Comparison of ENCODE assay signal across 17 cellular contexts in genomic region chr11:118310271-118310670, GRCh38. TPM values are rescaled to one million over a fixed set of nuclear protein-coding genes. Genes with fewer than 3 reads are reported as not detected.
DNase-seq lines count a peak whose midpoint lies in the region; ATAC-seq lines count a peak whose summit lies in the region.
"Had no signal": no experiment of that assay in that cellular context is flagged by ENCODE, and none has a peak within 500 bp of the region (broad histone marks: within the 10 kb centered on the region; RNA-seq: fewer than 3 reads in every experiment).

No MANE protein-coding gene starts in this region.

- H3K36me3 Mint-ChIP-seq in activated CD4-positive, alpha-beta T cell treated with anti-CD3 and anti-CD28 coated beads, Interleukin-2, amount 10 ng/mL, durations not matched to agents 7 days and 5 days (ENCODE audit: low read depth), result peaks cover 90% of the 10 kb centered on the region
- H3K36me3 Mint-ChIP-seq in CD4-positive, alpha-beta memory T cell, result peaks cover 77 to 88% of the 10 kb centered on the region in 2 donors
- H3K36me3 Mint-ChIP-seq in activated CD4-positive, alpha-beta memory T cell treated with anti-CD3 and anti-CD28 coated beads for 36 hours, result peaks cover 83% of the 10 kb centered on the region
- H3K36me3 Mint-ChIP-seq in activated naive CD8-positive, alpha-beta T cell treated with anti-CD3 and anti-CD28 coated beads, Interleukin-2, amount 50 U/mL, for 24 hours (ENCODE audit: low read depth), result peaks cover 82% of the 10 kb centered on the region

- no peak overlapping the region for H3K4me3 ChIP-seq in CD4-positive, alpha-beta memory T cell (ENCODE audit: low read length in 2 of 2)
- H3K4me3 ChIP-seq: A549, GM23338 had no signal

- no peaks in the 10 kb centered on the region for H3K27me3 ChIP-seq in CD4-positive, alpha-beta memory T cell (ENCODE audit: insufficient read depth, low read length)

- H3K4me1 ChIP-seq in CD4-positive, alpha-beta memory T cell (ENCODE audit: insufficient read depth, low read length), result peaks cover 86% of the 10 kb centered on the region

- H3K27ac ChIP-seq in CD4-positive, alpha-beta memory T cell (ENCODE audit: low read depth, low read length), result no peak overlapping the region
- H3K27ac ChIP-seq: A549, C4-2B had no signal

- H3K36me3 ChIP-seq in CD4-positive, alpha-beta memory T cell (ENCODE audit: insufficient read depth, low read length), result peaks cover 49% of the 10 kb centered on the region

- DNase-seq in activated CD4-positive, alpha-beta T cell treated with anti-CD3 and anti-CD28 coated beads, Interleukin-2, amount 10 ng/mL, durations not matched to agents 7 days and 5 days, result no peak
- no peak for DNase-seq in activated CD4-positive, alpha-beta T cell treated with anti-CD3 and anti-CD28 coated beads, Interleukin-2, amount 50 U/mL, for 4 hours
- no peak for DNase-seq in CD4-positive, alpha-beta memory T cell
- no peak for DNase-seq in activated CD4-positive, alpha-beta memory T cell treated with anti-CD3 and anti-CD28 coated beads for 36 hours
- no peak for DNase-seq in activated naive CD8-positive, alpha-beta T cell treated with anti-CD3 and anti-CD28 coated beads, Interleukin-2, amount 50 U/mL, for 24 hours
- DNase-seq in DMS153 treated with DMSO at 0.1 percent for 48 hours (lab: John Stamatoyannopoulos, UW; ENCODE audit: unreplicated experiment), result no peak
- DNase-seq: KG1, NCI-H1092 treated with DMSO at 0.1 percent for 48 hours, NCI-H1694 treated with DMSO at 0.1 percent for 48 hours, NCI-H446 treated with DMSO at 0.1 percent for 48 hours, NCI-H748 treated with DMSO at 0.1 percent for 48 hours had no signal

- no peaks in the 10 kb centered on the region for H3K9me3 ChIP-seq in CD4-positive, alpha-beta memory T cell (ENCODE audit: control insufficient read depth in 1 of 2, low read length in 2 of 2)
- H3K9me3 ChIP-seq: A549 had no signal

- H3K27me3 Mint-ChIP-seq in activated CD4-positive, alpha-beta T cell treated with anti-CD3 and anti-CD28 coated beads, Interleukin-2, amount 10 ng/mL, durations not matched to agents 7 days and 5 days, result no peaks in the 10 kb centered on the region
- H3K27me3 Mint-ChIP-seq in CD4-positive, alpha-beta memory T cell, result no peaks in the 10 kb centered on the region
- no peaks in the 10 kb centered on the region for H3K27me3 Mint-ChIP-seq in activated CD4-positive, alpha-beta memory T cell treated with anti-CD3 and anti-CD28 coated beads for 36 hours
- H3K27me3 Mint-ChIP-seq in activated naive CD8-positive, alpha-beta T cell treated with anti-CD3 and anti-CD28 coated beads, Interleukin-2, amount 50 U/mL, for 24 hours, result no peaks in the 10 kb centered on the region

- no peak for ATAC-seq in activated naive CD8-positive, alpha-beta T cell treated with anti-CD3 and anti-CD28 coated beads, Interleukin-2, amount 50 U/mL, for 24 hours
- ATAC-seq in HG02970 (IDR thresholded peaks at IDR 0.05; ENCODE audit: low FRiP score, unreplicated experiment) (no peak), GM21515 (IDR thresholded peaks at IDR 0.05; ENCODE audit: unreplicated experiment) (no peak)
- ATAC-seq: A549, GM23338 had no signal

- intact Hi-C loops in CD4-positive, alpha-beta memory T cell (cut with micrococcal nuclease), result no loop called here
- intact Hi-C loops in activated CD4-positive, alpha-beta memory T cell treated with anti-CD3 and anti-CD28 coated beads for 36 hours (cut with micrococcal nuclease), result no loop called here

- CTCF ChIA-PET in activated CD4-positive, alpha-beta T cell treated with anti-CD3 and anti-CD28 coated beads, Interleukin-2, amount 10 ng/mL, durations not matched to agents 7 days and 5 days (lab: Charles Lee), result interaction anchor here (0.6 to 2.9 kb wide), 2 partner anchors 10 to 22 kb away, joined by 5 to 19 read pairs; no protein-coding TSS in a partner anchor
- CTCF ChIA-PET in CD4-positive, alpha-beta memory T cell (lab: Charles Lee; ENCODE audit: partially characterized antibody), result interaction anchor here (0.8 to 6.9 kb wide), 3 partner anchors 9 to 112 kb away, joined by 3 to 43 read pairs (median 8); no protein-coding TSS in a partner anchor
- CTCF ChIA-PET in activated CD4-positive, alpha-beta memory T cell treated with anti-CD3 and anti-CD28 coated beads for 36 hours (lab: Charles Lee), result interaction anchor here (1.2 to 8.8 kb wide), 3 partner anchors 15 to 49 kb away, joined by 3 to 67 read pairs (median 5); no protein-coding TSS in a partner anchor

- H3K27ac Mint-ChIP-seq in activated CD4-positive, alpha-beta T cell treated with anti-CD3 and anti-CD28 coated beads, Interleukin-2, amount 10 ng/mL, durations not matched to agents 7 days and 5 days, result peak overlapping the region; percentile 11
- H3K27ac Mint-ChIP-seq in CD4-positive, alpha-beta memory T cell, result peak overlapping the region; percentile 19 to 98 (median 89)
- H3K27ac Mint-ChIP-seq in activated CD4-positive, alpha-beta memory T cell treated with anti-CD3 and anti-CD28 coated beads for 36 hours, result peak overlapping the region; percentile 79
- H3K27ac Mint-ChIP-seq in activated naive CD8-positive, alpha-beta T cell treated with anti-CD3 and anti-CD28 coated beads, Interleukin-2, amount 50 U/mL, for 24 hours, result peak overlapping the region; percentile 90
- H3K27ac Mint-ChIP-seq: GM23338 had no signal

- H3K4me3 Mint-ChIP-seq in activated CD4-positive, alpha-beta T cell treated with anti-CD3 and anti-CD28 coated beads, Interleukin-2, amount 10 ng/mL, durations not matched to agents 7 days and 5 days, result no peak overlapping the region
- H3K4me3 Mint-ChIP-seq in CD4-positive, alpha-beta memory T cell, result peak overlapping the region in 6 of 8 donors; percentile 31 to 75 (median 43)
- H3K4me3 Mint-ChIP-seq in activated CD4-positive, alpha-beta memory T cell treated with anti-CD3 and anti-CD28 coated beads for 36 hours, result no peak overlapping the region
- peak overlapping the region; percentile 70 for H3K4me3 Mint-ChIP-seq in activated naive CD8-positive, alpha-beta T cell treated with anti-CD3 and anti-CD28 coated beads, Interleukin-2, amount 50 U/mL, for 24 hours
- H3K4me3 Mint-ChIP-seq: GM23338 had no signal

- H3K4me1 Mint-ChIP-seq in activated CD4-positive, alpha-beta T cell treated with anti-CD3 and anti-CD28 coated beads, Interleukin-2, amount 10 ng/mL, durations not matched to agents 7 days and 5 days, result peaks cover 87% of the 10 kb centered on the region
- H3K4me1 Mint-ChIP-seq in CD4-positive, alpha-beta memory T cell, result peaks cover 53 to 93% (median 79%) of the 10 kb centered on the region in 4 donors
- H3K4me1 Mint-ChIP-seq in activated CD4-positive, alpha-beta memory T cell treated with anti-CD3 and anti-CD28 coated beads for 36 hours (ENCODE audit: low read depth), result peaks cover 82% of the 10 kb centered on the region
- H3K4me1 Mint-ChIP-seq in activated naive CD8-positive, alpha-beta T cell treated with anti-CD3 and anti-CD28 coated beads, Interleukin-2, amount 50 U/mL, for 24 hours, result peaks cover 85% of the 10 kb centered on the region

- no peaks in the 10 kb centered on the region for H3K9me3 Mint-ChIP-seq in activated CD4-positive, alpha-beta T cell treated with anti-CD3 and anti-CD28 coated beads, Interleukin-2, amount 10 ng/mL, durations not matched to agents 7 days and 5 days
- peaks cover 0 to 3% (median 0%) of the 10 kb centered on the region in 8 donors for H3K9me3 Mint-ChIP-seq in CD4-positive, alpha-beta memory T cell
- H3K9me3 Mint-ChIP-seq in activated CD4-positive, alpha-beta memory T cell treated with anti-CD3 and anti-CD28 coated beads for 36 hours, result peaks cover 3% of the 10 kb centered on the region
- H3K9me3 Mint-ChIP-seq in activated naive CD8-positive, alpha-beta T cell treated with anti-CD3 and anti-CD28 coated beads, Interleukin-2, amount 50 U/mL, for 24 hours, result no peaks in the 10 kb centered on the region
- H3K9me3 Mint-ChIP-seq: GM23338 had no signal

- POLR2A ChIA-PET in activated CD4-positive, alpha-beta T cell treated with anti-CD3 and anti-CD28 coated beads, Interleukin-2, amount 10 ng/mL, durations not matched to agents 7 days and 5 days (lab: Charles Lee), result no interaction called here
- POLR2A ChIA-PET in CD4-positive, alpha-beta memory T cell (lab: Charles Lee; ENCODE audit: partially characterized antibody), result interaction anchor here (1.2 to 2.0 kb wide), 3 partner anchors 15 to 112 kb away, joined by 4 to 7 read pairs (median 5); partner anchors contain the start of gene UBE4A
- POLR2A ChIA-PET in activated CD4-positive, alpha-beta memory T cell treated with anti-CD3 and anti-CD28 coated beads for 36 hours (lab: Charles Lee), result no interaction called here

RNA-seq across cellular contexts. Expression of gene CD3E, which starts 5.7 kb away (rescaled TPM):
- 100 to 1,000 TPM; 680 to 841 TPM for total RNA-seq in activated CD4-positive, alpha-beta T cell treated with anti-CD3 and anti-CD28 coated beads, Interleukin-2, amount 10 ng/mL, durations not matched to agents 7 days and 5 days
- total RNA-seq in CD4-positive, alpha-beta memory T cell, result 100 to 1,000 TPM; 581 to 618 TPM
- 100 to 1,000 TPM; 627 to 999 TPM for polyA plus RNA-seq in CD4-positive, alpha-beta memory T cell
- 100 to 1,000 TPM; 476 to 488 TPM for total RNA-seq in activated CD4-positive, alpha-beta memory T cell treated with anti-CD3 and anti-CD28 coated beads for 36 hours
- total RNA-seq: GM23338, MCF 10A had no signal
- polyA plus RNA-seq: A549, GM23338 had no signal

RNA-seq across cellular contexts. Expression of gene CD3D, which starts 32.2 kb away (rescaled TPM):
- total RNA-seq in activated CD4-positive, alpha-beta T cell treated with anti-CD3 and anti-CD28 coated beads, Interleukin-2, amount 10 ng/mL, durations not matched to agents 7 days and 5 days, result 100 to 1,000 TPM; 489 to 557 TPM
- total RNA-seq in CD4-positive, alpha-beta memory T cell, result 100 to 1,000 TPM; 338 to 343 TPM
- polyA plus RNA-seq in CD4-positive, alpha-beta memory T cell, result 1,000 to 10,000 TPM in 1 of 2 donors, 100 to 1,000 TPM in 1; 993 to 1,046 TPM
- total RNA-seq in activated CD4-positive, alpha-beta memory T cell treated with anti-CD3 and anti-CD28 coated beads for 36 hours, result 100 to 1,000 TPM; 321 to 346 TPM
- total RNA-seq: GM23338, MCF 10A had no signal
- polyA plus RNA-seq: A549, GM23338 had no signal

RNA-seq across cellular contexts. Expression of gene CD3G, which starts 33.9 kb away (rescaled TPM):
- 100 to 1,000 TPM; 264 to 268 TPM for total RNA-seq in activated CD4-positive, alpha-beta T cell treated with anti-CD3 and anti-CD28 coated beads, Interleukin-2, amount 10 ng/mL, durations not matched to agents 7 days and 5 days
- total RNA-seq in CD4-positive, alpha-beta memory T cell, result 100 to 1,000 TPM; 191 to 205 TPM
- 100 to 1,000 TPM; 131 to 417 TPM for polyA plus RNA-seq in CD4-positive, alpha-beta memory T cell
- 100 to 1,000 TPM; 137 to 138 TPM for total RNA-seq in activated CD4-positive, alpha-beta memory T cell treated with anti-CD3 and anti-CD28 coated beads for 36 hours
- total RNA-seq: GM23338, MCF 10A had no signal
- polyA plus RNA-seq: A549, GM23338 had no signal

RNA-seq across cellular contexts. Expression of gene MPZL2, which starts 46.2 kb away (rescaled TPM):
- 1 to 10 TPM; 5.5 to 6.0 TPM for total RNA-seq in activated CD4-positive, alpha-beta T cell treated with anti-CD3 and anti-CD28 coated beads, Interleukin-2, amount 10 ng/mL, durations not matched to agents 7 days and 5 days
- total RNA-seq in CD4-positive, alpha-beta memory T cell, result 1 to 10 TPM; 2.9 to 3.7 TPM
- 1 to 10 TPM in 1 of 2 donors, under 1 TPM in 1; 0.64 to 4.2 TPM for polyA plus RNA-seq in CD4-positive, alpha-beta memory T cell
- total RNA-seq in activated CD4-positive, alpha-beta memory T cell treated with anti-CD3 and anti-CD28 coated beads for 36 hours, result 10 to 100 TPM; 15.8 to 17.8 TPM

RNA-seq across cellular contexts. Expression of gene UBE4A, which starts 49.1 kb away (rescaled TPM):
- 10 to 100 TPM; 42.6 to 49.1 TPM for total RNA-seq in activated CD4-positive, alpha-beta T cell treated with anti-CD3 and anti-CD28 coated beads, Interleukin-2, amount 10 ng/mL, durations not matched to agents 7 days and 5 days
- total RNA-seq in CD4-positive, alpha-beta memory T cell, result 10 to 100 TPM; 50.3 to 52.2 TPM
- polyA plus RNA-seq in CD4-positive, alpha-beta memory T cell, result 10 to 100 TPM; 16.9 to 25.5 TPM
- total RNA-seq in activated CD4-positive, alpha-beta memory T cell treated with anti-CD3 and anti-CD28 coated beads for 36 hours, result 10 to 100 TPM; 39.1 to 40.4 TPM

Comparison
In these comparisons a context has a peak if more than half of its experiments do, and no peak if none do; other contexts are left out.
1. H3K27ac Mint-ChIP-seq: peak in every context shown above with its lines; median percentile 90 in activated naive CD8-positive, alpha-beta T cell treated with anti-CD3 and anti-CD28 coated beads, Interleukin-2, amount 50 U/mL, for 24 hours; 89 in CD4-positive, alpha-beta memory T cell; 79 in activated CD4-positive, alpha-beta memory T cell treated with anti-CD3 and anti-CD28 coated beads for 36 hours; 11 in activated CD4-positive, alpha-beta T cell treated with anti-CD3 and anti-CD28 coated beads, Interleukin-2, amount 10 ng/mL, durations not matched to agents 7 days and 5 days.
2. H3K4me3 Mint-ChIP-seq: peak in CD4-positive, alpha-beta memory T cell (6 of 8) and activated naive CD8-positive, alpha-beta T cell treated with anti-CD3 and anti-CD28 coated beads, Interleukin-2, amount 50 U/mL, for 24 hours (single experiment); none in activated CD4-positive, alpha-beta T cell treated with anti-CD3 and anti-CD28 coated beads, Interleukin-2, amount 10 ng/mL, durations not matched to agents 7 days and 5 days (single experiment) and activated CD4-positive, alpha-beta memory T cell treated with anti-CD3 and anti-CD28 coated beads for 36 hours (single experiment).